12 cellular contexts compared by ENCODE assay signal in the genomic region with DNA sequence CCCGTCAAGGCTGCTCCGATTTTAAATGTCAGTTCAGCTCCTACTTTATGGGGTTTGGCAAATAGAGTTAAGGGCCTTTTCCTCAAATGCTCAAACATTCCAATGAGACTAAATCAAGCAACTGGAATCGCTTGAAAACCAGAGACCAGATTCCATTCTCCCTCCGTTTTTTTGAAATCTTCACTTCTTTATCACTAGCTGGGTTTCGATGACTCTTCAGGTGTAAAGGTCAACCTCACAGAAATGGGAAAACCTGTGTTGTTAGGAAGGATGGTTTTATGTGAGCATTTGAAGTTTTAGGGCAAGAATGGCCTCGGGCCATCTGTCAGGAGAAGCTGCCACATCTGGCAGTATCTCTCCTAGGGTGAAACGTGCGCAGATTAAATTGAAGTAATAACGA. TPM values are rescaled to one million over a fixed set of nuclear protein-coding genes. Genes with fewer than 3 reads are reported as not detected.
A peak's percentile ranks its signal among the peaks of the same experiment; 100 is the strongest.
DNase-seq lines count a peak whose midpoint lies in the region; FAIRE-seq and TF ChIP-seq lines count a peak whose summit lies in the region.
"Had no signal": no experiment of that assay in that cellular context is flagged by ENCODE, and none has a peak within 500 bp of the region (broad histone marks: within the 10 kb centered on the region; RNA-seq: fewer than 3 reads in every experiment).

No MANE protein-coding gene starts in this region.

- peaks cover 12% of the 10 kb centered on the region for H3F3A ChIP-seq in neural progenitor cell (ENCODE audit: low read depth)

- no peak overlapping the region for H3K14ac ChIP-seq in H1 (ENCODE audit: insufficient read length)

- no peak for TF ChIP-seq POLR2A in H1 (IDR thresholded peaks at IDR 0.05; ENCODE audit: control extremely low read depth in 1 of 2, low read depth in 2 of 2, low read length in 2 of 2)

- 83% methylated on average over 9 of the region's 9 CpGs; no CpG with 5 or more reads in 1 of the 2 experiments for WGBS in H1 (ENCODE audit: extremely low coverage in 1 of 2, insufficient coverage in 1 of 2, insufficient read length in 1 of 2, insufficient replicate concordance in 2 of 2, low coverage in 1 of 2, low lambda C conversion rate in 2 of 2, missing lambda C conversion rate in 1 of 2), 2 experiments

- H3K79me2 ChIP-seq in H1 (ENCODE audit: control insufficient read depth in 1 of 2, insufficient read depth in 2 of 2, low read length in 2 of 2) = no peaks in the 10 kb centered on the region
- H3K79me2 ChIP-seq in neural progenitor cell (ENCODE audit: low read depth) = no peaks in the 10 kb centered on the region

- H3K9me3 Mint-ChIP-seq in Caco-2 (ENCODE audit: unreplicated experiment) (peaks cover 11% of the 10 kb centered on the region), neural progenitor cell (peaks cover 20% of the 10 kb centered on the region)

- intact Hi-C loops in Caco-2 (cut with micrococcal nuclease; ENCODE audit: unreplicated experiment) = loop anchor here (1.0 to 2.0 kb wide), 5 partner anchors 8 to 129 kb away; no protein-coding TSS in a partner anchor

- H2AFZ ChIP-seq in H1 (ENCODE audit: low read length) = no peak overlapping the region
- H2AFZ ChIP-seq in neural progenitor cell (replicated peaks) = no peak overlapping the region

- H4K5ac ChIP-seq in H1 (ENCODE audit: insufficient read length, low read depth, low read length) = no peak overlapping the region

- peaks cover 36% of the 10 kb centered on the region for H3K4me1 Mint-ChIP-seq in Caco-2 (ENCODE audit: low read depth, unreplicated experiment)
- H3K4me1 Mint-ChIP-seq in neural progenitor cell = peaks cover 23% of the 10 kb centered on the region

- CTCF ChIA-PET in Caco-2 (lab: Charles Lee) = interaction anchor here (0.6 kb wide), 1 partner anchor 74 kb away, joined by 4 read pairs; no protein-coding TSS in a partner anchor
- CTCF ChIA-PET in H1 (lab: Charles Lee; ENCODE audit: partially characterized antibody) = interaction anchor here (0.6 to 3.0 kb wide), 10 partner anchors 9 to 165 kb away, joined by 3 to 20 read pairs (median 3); partner anchors contain the start of gene UNC93A

- no peak overlapping the region for H2AK5ac ChIP-seq in H1 (ENCODE audit: low read depth, low read length)

- no peak overlapping the region for H3K4ac ChIP-seq in H1 (replicated peaks; ENCODE audit: insufficient read length, low read depth, low read length)

- H2BK20ac ChIP-seq in H1 (ENCODE audit: low read length) = no peak overlapping the region

- peaks cover 27% of the 10 kb centered on the region for H3K4me1 ChIP-seq in Caco-2
- peaks cover 0 to 3% (median 0%) of the 10 kb centered on the region in 4 experiments; a peak in 2 of 7 replicates for H3K4me1 ChIP-seq in H1 (replicated peaks in 1 of 4; ENCODE audit: control insufficient read depth in 3 of 4, insufficient read depth in 4 of 4, low read length in 3 of 4)
- peaks cover 10% of the 10 kb centered on the region for H3K4me1 ChIP-seq in neural progenitor cell

- no peak for FAIRE-seq in H1 (lab: Jason Lieb, UNC)

- DNase-seq in Caco-2 (peak; percentile 60 to 66), RPMI7951 (ENCODE audit: low read depth) (peak; percentile 3), H1 (ENCODE audit: low read depth in 1 of 2, low spot score in 2 of 2) (no peak), neural progenitor cell (ENCODE audit: low spot score) (no peak), germinal center (ENCODE audit: low spot score) (no peak), dermis blood vessel endothelial cell (no peak), NK-92 (lab: John Stamatoyannopoulos, UW; ENCODE audit: unreplicated experiment) (no peak), globus pallidus (ENCODE audit: low spot score) (no peak)
- DNase-seq: NCI-H226 had no signal

- H2BK5ac ChIP-seq in H1 (ENCODE audit: low read depth, low read length) = no peak overlapping the region

- H3K9ac ChIP-seq in H1 (replicated peaks in 1 of 4; ENCODE audit: extremely low read depth in 1 of 4, low read depth in 3 of 4, low read length in 3 of 4) (no peak overlapping the region), neural progenitor cell (no peak overlapping the region)

- H3K27ac Mint-ChIP-seq in Caco-2 (ENCODE audit: unreplicated experiment) (peak overlapping the region; percentile 96), neural progenitor cell (peak overlapping the region; percentile 30)

- H4K20me1 ChIP-seq in H1 (replicated peaks in 1 of 2; ENCODE audit: control insufficient read depth in 1 of 2, insufficient read depth in 2 of 2, low read length in 2 of 2) (no peaks in the 10 kb centered on the region), neural progenitor cell (ENCODE audit: low read depth) (no peaks in the 10 kb centered on the region)

- peaks cover 27% of the 10 kb centered on the region for H3K36me3 Mint-ChIP-seq in Caco-2 (ENCODE audit: insufficient read depth, unreplicated experiment)
- peaks cover 9% of the 10 kb centered on the region for H3K36me3 Mint-ChIP-seq in neural progenitor cell

- H3K4me3 ChIP-seq in Caco-2 (ENCODE audit: low read depth, low read length) (peak overlapping the region; percentile 61), H1 (ENCODE audit: extremely low read depth in 1 of 4, insufficient read depth in 2 of 4, low read depth in 3 of 4, low read length in 4 of 4) (peak overlapping the region in 1 of 4 experiments; percentile 57; a peak in 2 of 8 replicates), neural progenitor cell (peak overlapping the region; percentile 44)

- H3K4me2 ChIP-seq in H1 (ENCODE audit: insufficient read depth in 1 of 2, low read depth in 2 of 2, low read length in 2 of 2) (peak overlapping the region; percentile 21 to 84; a peak in 2 of 4 replicates), neural progenitor cell (peak overlapping the region; percentile 74)

- no peaks in the 10 kb centered on the region; the same call in 1 of the 2 replicates for H3K9me3 ChIP-seq in Caco-2
- H3K9me3 ChIP-seq in H1 (ENCODE audit: insufficient read depth in 2 of 2, low read depth in 1 of 2, low read length in 1 of 2) = peaks cover 2 to 4% of the 10 kb centered on the region in 2 experiments; a peak in 2 of 4 replicates
- no peaks in the 10 kb centered on the region for H3K9me3 ChIP-seq in neural progenitor cell (ENCODE audit: low read depth)
- H3K9me3 ChIP-seq: suprapubic skin had no signal

- no peak overlapping the region for H2BK12ac ChIP-seq in H1 (ENCODE audit: low read depth, low read length)

- H3K18ac ChIP-seq in H1 (ENCODE audit: extremely low read depth, low read length) = no peak overlapping the region

- H3K4me3 Mint-ChIP-seq in Caco-2 (ENCODE audit: unreplicated experiment) (peak overlapping the region; percentile 95), neural progenitor cell (peak overlapping the region; percentile 81)

- no TSS peak for BruUV-seq in Caco-2 (replicated peaks; lab: Mats Ljungman, UMichigan)

- no peak overlapping the region for H3K23ac ChIP-seq in H1 (ENCODE audit: insufficient read length)

- H3K79me1 ChIP-seq in H1 (ENCODE audit: low read depth, low read length) = no peaks in the 10 kb centered on the region

- TF ChIP-seq RAD21 in H1 (IDR thresholded peaks at IDR 0.05 in 1 of 2, conservative IDR thresholded peaks at IDR 0.05 in 1 of 2; ENCODE audit: low read depth in 2 of 2, low read length in 2 of 2) = no peak

- POLR2A ChIA-PET in Caco-2 (lab: Charles Lee) (interaction anchor here (0.5 to 3.1 kb wide), 7 partner anchors 8 to 125 kb away, joined by 3 to 20 read pairs (median 4); no protein-coding TSS in a partner anchor), H1 (lab: Charles Lee; ENCODE audit: partially characterized antibody) (interaction anchor here (0.6 to 1.4 kb wide), 2 partner anchors 117 to 158 kb away, joined by 3 read pairs; no protein-coding TSS in a partner anchor)

- no peak overlapping the region for H3K56ac ChIP-seq in H1 (replicated peaks; ENCODE audit: insufficient read length, low read depth, low read length)

- H4K91ac ChIP-seq in H1 (replicated peaks; ENCODE audit: insufficient read length, low read length) = no peak overlapping the region

- no peaks in the 10 kb centered on the region for H3K27me3 Mint-ChIP-seq in Caco-2 (ENCODE audit: insufficient read depth, unreplicated experiment)
- peaks cover 23% of the 10 kb centered on the region for H3K27me3 Mint-ChIP-seq in neural progenitor cell (ENCODE audit: insufficient read depth, low read depth)

- H3K27me3 ChIP-seq in Caco-2 (replicated peaks; ENCODE audit: control insufficient read depth, insufficient read depth, low read length) (no peaks in the 10 kb centered on the region), H1 (replicated peaks in 1 of 4; ENCODE audit: control insufficient read depth in 3 of 4, extremely low read depth in 1 of 4, insufficient read depth in 3 of 4, low read length in 3 of 4) (peaks cover 5 to 22% (median 18%) of the 10 kb centered on the region in 4 experiments), neural progenitor cell (peaks cover 26% of the 10 kb centered on the region)

- no peak overlapping the region for H2BK15ac ChIP-seq in H1 (ENCODE audit: low read length)

- H3K27ac ChIP-seq in H1 (ENCODE audit: low read depth, low read length) (no peak overlapping the region), neural progenitor cell (no peak overlapping the region)
- H3K27ac ChIP-seq: cardiac muscle cell, epithelial cell of prostate, suprapubic skin had no signal

- TF ChIP-seq EP300 in H1 (IDR thresholded peaks at IDR 0.05; ENCODE audit: borderline replicate concordance in 1 of 2, low read depth in 2 of 2, low read length in 2 of 2) = no peak

- no peak for TF ChIP-seq CTCF in Caco-2 (IDR thresholded peaks at IDR 0.05; ENCODE audit: insufficient read depth in 1 of 2, low read depth in 1 of 2, low read length in 1 of 2, severe bottlenecking in 1 of 2, unreplicated experiment in 1 of 2)
- no peak for TF ChIP-seq CTCF in H1 (IDR thresholded peaks at IDR 0.05; ENCODE audit: control extremely low read depth in 1 of 3, insufficient read depth in 1 of 3, low read depth in 1 of 3, low read length in 3 of 3)
- TF ChIP-seq CTCF in neural progenitor cell (IDR thresholded peaks at IDR 0.05) = no peak

- H2BK120ac ChIP-seq in H1 (replicated peaks; ENCODE audit: low read depth, low read length) = no peak overlapping the region

- peaks cover 8% of the 10 kb centered on the region; the same call in 1 of the 2 replicates for H3K23me2 ChIP-seq in H1 (ENCODE audit: low read depth, low read length)

- H4K8ac ChIP-seq in H1 (ENCODE audit: extremely low read depth, insufficient read depth, low read length) = no peak overlapping the region

- H3K36me3 ChIP-seq in Caco-2 (ENCODE audit: control insufficient read depth, insufficient read depth, low read length) = no peaks in the 10 kb centered on the region
- H3K36me3 ChIP-seq in H1 (ENCODE audit: control insufficient read depth in 2 of 4, insufficient read depth in 4 of 4, low read length in 3 of 4) = no peaks in the 10 kb centered on the region
- no peaks in the 10 kb centered on the region for H3K36me3 ChIP-seq in neural progenitor cell
- H3K36me3 ChIP-seq: cardiac muscle cell, suprapubic skin had no signal

RNA-seq across cellular contexts. Expression of gene TTLL2, which starts 24.9 kb away (rescaled TPM):
- total RNA-seq in Caco-2 (2022) (0.12 TPM in 1 of 2 replicates, not detected in the other), neural progenitor cell (ENCODE audit: low replicate concordance) (not detected in 2 replicates), dermis blood vessel endothelial cell (not detected in 2 replicates)
- total RNA-seq in RPMI7951 (2014; rRNA removed; shearing (Covaris generic)) = not detected in 2 replicates
- not detected in 2 replicates for total RNA-seq in H1 (2021; fragmentation: NEBNext Ultra II Directional; extraction: Animal tissue kit (Norgen Biotek cat#: 25700))
- not detected in 2 replicates for polyA plus RNA-seq in H1 (2011; rRNA removed)
- not detected for polyA plus RNA-seq in H1 (2011; cell fraction: cytosol; rRNA removed)
- not detected for polyA plus RNA-seq in H1 (2011; cell fraction: nucleus; rRNA removed)
- 0.31 to 0.41 TPM (median 0.38 TPM) in 4 replicates for polyA plus RNA-seq in H1 (2012, experiment 1 of 2)
- not detected for polyA plus RNA-seq in H1 (2012, experiment 2 of 2)
- not detected for polyA plus RNA-seq in H1 (2013, experiment 1 of 2)
- not detected for polyA plus RNA-seq in H1 (2013, experiment 2 of 2)
- not detected in 2 replicates for polyA minus RNA-seq in H1 (2011; rRNA and poly(A)+ RNA removed)
- not detected for polyA minus RNA-seq in H1 (2011; cell fraction: cytosol; rRNA and poly(A)+ RNA removed)
- not detected for polyA minus RNA-seq in H1 (2011; cell fraction: nucleus; rRNA and poly(A)+ RNA removed)
- total RNA-seq: cardiac muscle cell, suprapubic skin had no signal
- polyA plus RNA-seq: cardiac muscle cell had no signal

RNA-seq across cellular contexts. Expression of gene UNC93A, which starts 58.7 kb away (rescaled TPM):
- total RNA-seq in Caco-2 (2022) (32.3 and 36.1 TPM in 2 replicates), neural progenitor cell (ENCODE audit: low replicate concordance) (0.28 TPM in 1 of 2 replicates, not detected in the other), dermis blood vessel endothelial cell (not detected in 2 replicates)
- total RNA-seq in RPMI7951 (2014; rRNA removed; shearing (Covaris generic)) = not detected in 2 replicates
- not detected in 2 replicates for total RNA-seq in H1 (2021; fragmentation: NEBNext Ultra II Directional; extraction: Animal tissue kit (Norgen Biotek cat#: 25700))
- 0.31 and 0.39 TPM in 2 replicates for polyA plus RNA-seq in H1 (2011; rRNA removed)
- 0.67 TPM for polyA plus RNA-seq in H1 (2011; cell fraction: cytosol; rRNA removed)
- 0.47 TPM for polyA plus RNA-seq in H1 (2011; cell fraction: nucleus; rRNA removed)
- polyA plus RNA-seq in H1 (2012, experiment 1 of 2) = 0.16 to 0.58 TPM (median 0.23 TPM) in 4 replicates
- polyA plus RNA-seq in H1 (2012, experiment 2 of 2) = 0.20 TPM
- 0.12 TPM for polyA plus RNA-seq in H1 (2013, experiment 1 of 2)
- polyA plus RNA-seq in H1 (2013, experiment 2 of 2) = 0.07 TPM
- polyA minus RNA-seq in H1 (2011; rRNA and poly(A)+ RNA removed) = not detected in 2 replicates
- not detected for polyA minus RNA-seq in H1 (2011; cell fraction: cytosol; rRNA and poly(A)+ RNA removed)
- polyA minus RNA-seq in H1 (2011; cell fraction: nucleus; rRNA and poly(A)+ RNA removed) = not detected
- total RNA-seq: cardiac muscle cell had no signal
- polyA plus RNA-seq: cardiac muscle cell had no signal

Comparison
In these comparisons a context has a peak if more than half of its experiments do, and no peak if none do; other contexts are left out.
1. DNase-seq: peak in Caco-2 (2 of 2) and RPMI7951 (single experiment); none in H1 (0 of 2), neural progenitor cell (single experiment), germinal center (single experiment), dermis blood vessel endothelial cell (single experiment), NK-92 (single experiment) and globus pallidus (single experiment).
2. RNA of gene UNC93A, which starts 58.7 kb away (total RNA-seq): 32.3 to 36.1 TPM in Caco-2; not detected in H1, not detected in RPMI7951, 0.28 TPM in neural progenitor cell and not detected in dermis blood vessel endothelial cell; every median in the first group is over 10 times any median in the second.